1 cellular context compared by ENCODE assay signal in genomic region chr6:149228276-149228962, GRCh38.
TF ChIP-seq lines count a peak whose summit lies in the region.

No MANE protein-coding gene starts in this region.

TF ChIP-seq in GM23338, 12 proteins besides CTCF, POLR2A, EP300 and RAD21 (continued from another document):
- TF ChIP-seq ETS1 (IDR thresholded peaks at IDR 0.05) (no peak), ZNF114 (CRISPR knock-in tag; IDR thresholded peaks at IDR 0.05) (no peak), CREB1 (CRISPR knock-in tag; IDR thresholded peaks at IDR 0.05; ENCODE audit: low read depth) (no peak), STAT1 (IDR thresholded peaks at IDR 0.05; ENCODE audit: unreplicated experiment) (no peak)
